8 cellular contexts compared by ENCODE assay signal in genomic region chr2:112958428-112959108, GRCh38. TPM values are rescaled to one million over a fixed set of nuclear protein-coding genes. Genes with fewer than 3 reads are reported as not detected.
DNase-seq lines count a peak whose midpoint lies in the region; ATAC-seq lines count a peak whose summit lies in the region.
"Had no signal": no experiment of that assay in that cellular context is flagged by ENCODE, and none has a peak within 500 bp of the region (broad histone marks: within the 10 kb centered on the region; RNA-seq: fewer than 3 reads in every experiment).

No MANE protein-coding gene starts in this region.

- H3K4me3 Mint-ChIP-seq in activated CD4-positive, alpha-beta memory T cell treated with anti-CD3 and anti-CD28 coated beads, Interleukin-2, amount 10 ng/mL, durations not matched to agents 7 days and 5 days = no peak overlapping the region

- H3K14ac ChIP-seq in neuronal stem cell (ENCODE audit: low read length) = no peak overlapping the region

- no peak overlapping the region for H3K4ac ChIP-seq in neuronal stem cell (ENCODE audit: low read length)

- POLR2A ChIA-PET in activated CD4-positive, alpha-beta memory T cell treated with anti-CD3 and anti-CD28 coated beads, Interleukin-2, amount 10 ng/mL, durations not matched to agents 7 days and 5 days (lab: Charles Lee) = no interaction called here

- no peaks in the 10 kb centered on the region for H3K79me1 ChIP-seq in neuronal stem cell (ENCODE audit: low read depth, low read length)

- H2BK5ac ChIP-seq in neuronal stem cell (ENCODE audit: low read length) = no peak overlapping the region

- H3K36me3 ChIP-seq in neuronal stem cell (replicated peaks in 1 of 2; ENCODE audit: control insufficient read depth in 2 of 2, insufficient read depth in 2 of 2, low read length in 2 of 2) = no peaks in the 10 kb centered on the region

- WGBS in neuronal stem cell (ENCODE audit: extremely low coverage in 2 of 2, insufficient read length in 2 of 2, insufficient replicate concordance in 1 of 2), 2 donors = no CpG with 5 or more reads among the region's 9 CpGs

- H3K18ac ChIP-seq in neuronal stem cell (ENCODE audit: low read length) = no peak overlapping the region

- DNase-seq in ELF-1 (ENCODE audit: low read depth, low spot score) (peak; percentile 46), NCI-H524 (lab: John Stamatoyannopoulos, UW) (peak; percentile 69 to 78), fibroblast of peridontal ligament (ENCODE audit: extremely low read depth) (peak; percentile 71), neuronal stem cell (ENCODE audit: low spot score) (peak; percentile 37)
- peak; percentile 46 for DNase-seq in activated CD4-positive, alpha-beta memory T cell treated with anti-CD3 and anti-CD28 coated beads, Interleukin-2, amount 10 ng/mL, durations not matched to agents 7 days and 5 days

- no peak overlapping the region for H4K8ac ChIP-seq in neuronal stem cell (ENCODE audit: low read depth, low read length)

- H3K36me3 Mint-ChIP-seq in activated CD4-positive, alpha-beta memory T cell treated with anti-CD3 and anti-CD28 coated beads, Interleukin-2, amount 10 ng/mL, durations not matched to agents 7 days and 5 days (ENCODE audit: low read depth) = no peaks in the 10 kb centered on the region

- no peak overlapping the region for H3K4me3 ChIP-seq in neuronal stem cell (ENCODE audit: low read length in 2 of 2)

- H2AK5ac ChIP-seq in neuronal stem cell (ENCODE audit: low read depth, low read length) = no peak overlapping the region

- peaks cover 4% of the 10 kb centered on the region for H3K27me3 Mint-ChIP-seq in activated CD4-positive, alpha-beta memory T cell treated with anti-CD3 and anti-CD28 coated beads, Interleukin-2, amount 10 ng/mL, durations not matched to agents 7 days and 5 days

- no peaks in the 10 kb centered on the region for H3K9me3 Mint-ChIP-seq in activated CD4-positive, alpha-beta memory T cell treated with anti-CD3 and anti-CD28 coated beads, Interleukin-2, amount 10 ng/mL, durations not matched to agents 7 days and 5 days

- H2AFZ ChIP-seq in neuronal stem cell (ENCODE audit: low read length) = no peak overlapping the region

- no peak overlapping the region for H3K27ac Mint-ChIP-seq in activated CD4-positive, alpha-beta memory T cell treated with anti-CD3 and anti-CD28 coated beads, Interleukin-2, amount 10 ng/mL, durations not matched to agents 7 days and 5 days

- CTCF ChIA-PET in activated CD4-positive, alpha-beta memory T cell treated with anti-CD3 and anti-CD28 coated beads, Interleukin-2, amount 10 ng/mL, durations not matched to agents 7 days and 5 days (lab: Charles Lee) = interaction anchor here (0.6 to 2.7 kb wide), 16 partner anchors 10 to 215 kb away, joined by 3 to 24 read pairs (median 4); partner anchors contain the start of gene IL36G

- H3K9me3 ChIP-seq in neuronal stem cell (replicated peaks in 1 of 2; ENCODE audit: control insufficient read depth in 2 of 2, insufficient read depth in 1 of 2, low read depth in 1 of 2, low read length in 2 of 2) = no peaks in the 10 kb centered on the region

- ATAC-seq in HG02678 (IDR thresholded peaks at IDR 0.05; ENCODE audit: unreplicated experiment) (peak; percentile 52), GM21786 (IDR thresholded peaks at IDR 0.05; ENCODE audit: unreplicated experiment) (no peak)

- H3K4me1 ChIP-seq in neuronal stem cell (ENCODE audit: control insufficient read depth in 2 of 2, insufficient read depth in 1 of 2, low read depth in 1 of 2, low read length in 2 of 2) = peaks cover 0 to 1% of the 10 kb centered on the region in 2 donors

- H3K27ac ChIP-seq in neuronal stem cell (replicated peaks; ENCODE audit: low read length) = no peak overlapping the region

- no peak overlapping the region for H3K9ac ChIP-seq in neuronal stem cell (ENCODE audit: low read depth, low read length, poor library complexity)

- no peak overlapping the region for H3K23ac ChIP-seq in neuronal stem cell (ENCODE audit: low read depth, low read length, poor library complexity)

- H3K4me1 Mint-ChIP-seq in activated CD4-positive, alpha-beta memory T cell treated with anti-CD3 and anti-CD28 coated beads, Interleukin-2, amount 10 ng/mL, durations not matched to agents 7 days and 5 days = no peaks in the 10 kb centered on the region

- H4K91ac ChIP-seq in neuronal stem cell (ENCODE audit: low read depth, low read length, poor library complexity) = no peak overlapping the region

- H2BK15ac ChIP-seq in neuronal stem cell (ENCODE audit: low read length) = no peak overlapping the region

- no peak overlapping the region for H2BK120ac ChIP-seq in neuronal stem cell (ENCODE audit: low read depth, low read length)

- no peak overlapping the region for H3K4me2 ChIP-seq in neuronal stem cell (ENCODE audit: insufficient read depth, low read length, poor library complexity, severe bottlenecking)

- peaks cover 0 to 9% (median 0%) of the 10 kb centered on the region in 3 experiments for H3K27me3 ChIP-seq in neuronal stem cell (ENCODE audit: control insufficient read depth in 3 of 3, insufficient read depth in 3 of 3, low read depth in 1 of 3, low read length in 3 of 3)

- no peak overlapping the region for H2BK12ac ChIP-seq in neuronal stem cell (ENCODE audit: low read length)

RNA-seq across cellular contexts. Expression of gene IL36G, which starts 19.2 kb away (rescaled TPM):
- not detected for total RNA-seq in activated CD4-positive, alpha-beta memory T cell treated with anti-CD3 and anti-CD28 coated beads, Interleukin-2, amount 10 ng/mL, durations not matched to agents 7 days and 5 days
- 0.06 TPM for polyA plus RNA-seq in neuronal stem cell (2013, experiment 1 of 2)
- polyA plus RNA-seq in neuronal stem cell (2013, experiment 2 of 2) = 0.17 TPM
- total RNA-seq: subcutaneous adipose tissue had no signal

RNA-seq across cellular contexts. Expression of gene IL36A, which starts 46.7 kb away (rescaled TPM):
- not detected for total RNA-seq in activated CD4-positive, alpha-beta memory T cell treated with anti-CD3 and anti-CD28 coated beads, Interleukin-2, amount 10 ng/mL, durations not matched to agents 7 days and 5 days
- not detected for polyA plus RNA-seq in neuronal stem cell (2013, experiment 1 of 2)
- polyA plus RNA-seq in neuronal stem cell (2013, experiment 2 of 2) = not detected
- total RNA-seq: subcutaneous adipose tissue had no signal

RNA-seq across cellular contexts. Expression of gene IL37, which starts 47.6 kb away (rescaled TPM):
- under 1 TPM; 0.33 to 0.48 TPM for total RNA-seq in activated CD4-positive, alpha-beta memory T cell treated with anti-CD3 and anti-CD28 coated beads, Interleukin-2, amount 10 ng/mL, durations not matched to agents 7 days and 5 days
- 0.07 TPM for polyA plus RNA-seq in neuronal stem cell (2013, experiment 1 of 2)
- polyA plus RNA-seq in neuronal stem cell (2013, experiment 2 of 2) = 0.07 TPM
- total RNA-seq: subcutaneous adipose tissue had no signal
